1 cellular context compared by ENCODE assay signal in the genomic region with DNA sequence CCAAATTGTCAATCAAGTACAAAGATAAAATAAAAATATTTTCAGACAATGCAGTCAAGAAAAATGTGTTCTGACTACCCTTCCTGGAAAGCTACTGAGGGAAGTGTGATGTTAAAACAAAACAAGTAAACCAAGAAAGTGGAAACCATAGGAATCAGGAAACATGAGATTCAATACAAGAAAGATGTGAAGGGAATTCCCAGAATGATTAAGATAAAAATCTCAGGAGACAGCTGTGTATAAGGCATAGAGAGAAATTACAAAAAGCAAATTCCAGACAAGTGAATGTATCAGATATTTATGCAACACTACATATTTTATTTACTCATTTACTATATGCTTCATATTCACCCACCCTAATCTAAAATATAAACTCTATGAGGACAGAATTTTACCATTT.
TF ChIP-seq lines count a peak whose summit lies in the region.

No MANE protein-coding gene starts in this region.

TF ChIP-seq in IMR-90, 13 proteins besides CTCF, POLR2A, EP300 and RAD21:
- TF ChIP-seq SMC3 (IDR thresholded peaks at IDR 0.05; ENCODE audit: low read depth, low read length) (no peak), FOS (IDR thresholded peaks at IDR 0.05; ENCODE audit: low read depth, low read length) (peak; percentile 31; the same call in 1 of the 2 replicates)
